Comparison of ENCODE assay signal across 8 cellular contexts in the genomic region with DNA sequence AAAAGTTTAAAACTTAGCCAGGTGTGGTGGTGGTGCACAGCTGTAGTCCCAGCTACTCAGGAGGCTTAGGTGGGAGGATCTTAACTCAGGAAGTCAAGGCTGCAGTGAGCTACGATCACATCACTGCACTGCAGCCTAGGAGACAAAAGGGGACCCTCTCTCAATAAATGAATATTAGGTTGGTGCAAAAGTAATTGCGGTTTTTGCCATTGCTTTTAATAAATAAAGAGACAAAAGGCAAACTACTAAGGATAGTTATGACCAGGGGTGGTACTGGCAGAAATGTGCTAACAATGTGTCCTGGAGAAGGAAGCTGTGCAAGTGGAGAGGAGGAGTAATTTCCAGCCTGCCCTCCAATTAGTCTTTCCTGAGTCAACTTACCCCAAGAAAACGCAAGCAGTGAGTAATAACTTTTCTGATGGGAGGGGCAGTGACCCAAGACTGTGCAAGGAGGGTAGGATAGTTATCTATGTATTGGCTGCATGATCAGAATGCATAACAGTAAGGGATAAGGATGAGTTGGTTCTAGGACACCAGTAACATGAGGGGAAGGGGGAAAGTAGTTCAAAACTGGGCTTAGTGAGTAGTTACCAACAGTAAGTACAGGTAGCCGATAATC. TPM values are rescaled to one million over a fixed set of nuclear protein-coding genes. Genes with fewer than 3 reads are reported as not detected.
DNase-seq lines count a peak whose midpoint lies in the region; ATAC-seq and TF ChIP-seq lines count a peak whose summit lies in the region.

No MANE protein-coding gene starts in this region.

- H3K27ac Mint-ChIP-seq in activated CD4-positive, alpha-beta T cell treated with anti-CD3 and anti-CD28 coated beads, Interleukin-2, amount 10 ng/mL, durations not matched to agents 7 days and 5 days = no peak overlapping the region
- peak overlapping the region; percentile 42 for H3K27ac Mint-ChIP-seq in activated CD4-positive, alpha-beta memory T cell treated with anti-CD3 and anti-CD28 coated beads, Interleukin-2, amount 10 ng/mL, durations not matched to agents 7 days and 5 days
- H3K27ac Mint-ChIP-seq in glutamatergic neuron (ENCODE audit: unreplicated experiment) = no peak overlapping the region
- H3K27ac Mint-ChIP-seq in stimulated activated naive CD8-positive, alpha-beta T cell treated with anti-CD3 and anti-CD28 coated beads, Interleukin-15, amount 100 ng/mL, for 72 hours = no peak overlapping the region

- CTCF ChIA-PET in activated CD4-positive, alpha-beta T cell treated with anti-CD3 and anti-CD28 coated beads, Interleukin-2, amount 10 ng/mL, durations not matched to agents 7 days and 5 days (lab: Charles Lee) = no interaction called here
- CTCF ChIA-PET in activated CD4-positive, alpha-beta memory T cell treated with anti-CD3 and anti-CD28 coated beads, Interleukin-2, amount 10 ng/mL, durations not matched to agents 7 days and 5 days (lab: Charles Lee) = interaction anchor here (0.9 to 2.7 kb wide), 3 partner anchors 38 to 52 kb away, joined by 3 to 8 read pairs (median 4); no protein-coding TSS in a partner anchor

- no peaks in the 10 kb centered on the region for H3K9me3 Mint-ChIP-seq in activated CD4-positive, alpha-beta T cell treated with anti-CD3 and anti-CD28 coated beads, Interleukin-2, amount 10 ng/mL, durations not matched to agents 7 days and 5 days
- H3K9me3 Mint-ChIP-seq in activated CD4-positive, alpha-beta memory T cell treated with anti-CD3 and anti-CD28 coated beads, Interleukin-2, amount 10 ng/mL, durations not matched to agents 7 days and 5 days = no peaks in the 10 kb centered on the region
- peaks cover 6% of the 10 kb centered on the region for H3K9me3 Mint-ChIP-seq in glutamatergic neuron (ENCODE audit: unreplicated experiment)
- no peaks in the 10 kb centered on the region for H3K9me3 Mint-ChIP-seq in stimulated activated naive CD8-positive, alpha-beta T cell treated with anti-CD3 and anti-CD28 coated beads, Interleukin-15, amount 100 ng/mL, for 72 hours

- DNase-seq in activated CD4-positive, alpha-beta T cell treated with anti-CD3 and anti-CD28 coated beads, Interleukin-2, amount 10 ng/mL, durations not matched to agents 7 days and 5 days = no peak
- DNase-seq in activated CD4-positive, alpha-beta T cell treated with anti-CD3 and anti-CD28 coated beads, Interleukin-2, amount 50 U/mL, for 4 hours = no peak
- DNase-seq in activated CD4-positive, alpha-beta memory T cell treated with anti-CD3 and anti-CD28 coated beads, Interleukin-2, amount 10 ng/mL, durations not matched to agents 7 days and 5 days = no peak
- DNase-seq in glutamatergic neuron (no peak), NCI-H128 (lab: John Stamatoyannopoulos, UW; ENCODE audit: unreplicated experiment) (no peak)
- no peak for DNase-seq in stimulated activated naive CD8-positive, alpha-beta T cell treated with anti-CD3 and anti-CD28 coated beads, Interleukin-15, amount 100 ng/mL, for 72 hours

- H3K4me1 Mint-ChIP-seq in activated CD4-positive, alpha-beta T cell treated with anti-CD3 and anti-CD28 coated beads, Interleukin-2, amount 10 ng/mL, durations not matched to agents 7 days and 5 days = peaks cover 46% of the 10 kb centered on the region
- H3K4me1 Mint-ChIP-seq in activated CD4-positive, alpha-beta memory T cell treated with anti-CD3 and anti-CD28 coated beads, Interleukin-2, amount 10 ng/mL, durations not matched to agents 7 days and 5 days = peaks cover 63% of the 10 kb centered on the region
- no peaks in the 10 kb centered on the region for H3K4me1 Mint-ChIP-seq in glutamatergic neuron (ENCODE audit: low read depth, unreplicated experiment)
- H3K4me1 Mint-ChIP-seq in stimulated activated naive CD8-positive, alpha-beta T cell treated with anti-CD3 and anti-CD28 coated beads, Interleukin-15, amount 100 ng/mL, for 72 hours = peaks cover 45% of the 10 kb centered on the region

- H3K4me3 Mint-ChIP-seq in activated CD4-positive, alpha-beta T cell treated with anti-CD3 and anti-CD28 coated beads, Interleukin-2, amount 10 ng/mL, durations not matched to agents 7 days and 5 days = peak overlapping the region; percentile 84
- peak overlapping the region; percentile 91 for H3K4me3 Mint-ChIP-seq in activated CD4-positive, alpha-beta memory T cell treated with anti-CD3 and anti-CD28 coated beads, Interleukin-2, amount 10 ng/mL, durations not matched to agents 7 days and 5 days
- H3K4me3 Mint-ChIP-seq in glutamatergic neuron (ENCODE audit: unreplicated experiment) = peak overlapping the region; percentile 99
- peak overlapping the region; percentile 93 to 96 for H3K4me3 Mint-ChIP-seq in stimulated activated naive CD8-positive, alpha-beta T cell treated with anti-CD3 and anti-CD28 coated beads, Interleukin-15, amount 100 ng/mL, for 72 hours

- no peaks in the 10 kb centered on the region for H3K27me3 Mint-ChIP-seq in activated CD4-positive, alpha-beta T cell treated with anti-CD3 and anti-CD28 coated beads, Interleukin-2, amount 10 ng/mL, durations not matched to agents 7 days and 5 days
- H3K27me3 Mint-ChIP-seq in activated CD4-positive, alpha-beta memory T cell treated with anti-CD3 and anti-CD28 coated beads, Interleukin-2, amount 10 ng/mL, durations not matched to agents 7 days and 5 days = no peaks in the 10 kb centered on the region
- peaks cover 8% of the 10 kb centered on the region for H3K27me3 Mint-ChIP-seq in glutamatergic neuron (ENCODE audit: unreplicated experiment)
- H3K27me3 Mint-ChIP-seq in stimulated activated naive CD8-positive, alpha-beta T cell treated with anti-CD3 and anti-CD28 coated beads, Interleukin-15, amount 100 ng/mL, for 72 hours = no peaks in the 10 kb centered on the region

- no peak for TF ChIP-seq CTCF in glutamatergic neuron (IDR thresholded peaks at IDR 0.05; ENCODE audit: partially characterized antibody, unreplicated experiment)

- POLR2A ChIA-PET in activated CD4-positive, alpha-beta T cell treated with anti-CD3 and anti-CD28 coated beads, Interleukin-2, amount 10 ng/mL, durations not matched to agents 7 days and 5 days (lab: Charles Lee) = no interaction called here
- POLR2A ChIA-PET in activated CD4-positive, alpha-beta memory T cell treated with anti-CD3 and anti-CD28 coated beads, Interleukin-2, amount 10 ng/mL, durations not matched to agents 7 days and 5 days (lab: Charles Lee) = interaction anchor here (0.8 to 1.5 kb wide), 2 partner anchors 8 to 37 kb away, joined by 3 to 5 read pairs; no protein-coding TSS in a partner anchor

- H3K36me3 Mint-ChIP-seq in activated CD4-positive, alpha-beta T cell treated with anti-CD3 and anti-CD28 coated beads, Interleukin-2, amount 10 ng/mL, durations not matched to agents 7 days and 5 days (ENCODE audit: low read depth) = peaks cover 6% of the 10 kb centered on the region
- H3K36me3 Mint-ChIP-seq in activated CD4-positive, alpha-beta memory T cell treated with anti-CD3 and anti-CD28 coated beads, Interleukin-2, amount 10 ng/mL, durations not matched to agents 7 days and 5 days (ENCODE audit: low read depth) = peaks cover 21% of the 10 kb centered on the region
- no peaks in the 10 kb centered on the region for H3K36me3 Mint-ChIP-seq in glutamatergic neuron (ENCODE audit: unreplicated experiment)

- ATAC-seq in stimulated activated naive CD8-positive, alpha-beta T cell treated with anti-CD3 and anti-CD28 coated beads, Interleukin-15, amount 100 ng/mL, for 72 hours = peak; percentile 42
- ATAC-seq in GM19351 (IDR thresholded peaks at IDR 0.05; ENCODE audit: unreplicated experiment) = no peak
- ATAC-seq in GM18498 (IDR thresholded peaks at IDR 0.05; ENCODE audit: unreplicated experiment) = no peak

RNA-seq across cellular contexts. Expression of a gene that starts 1.5 kb away (rescaled TPM):
- total RNA-seq in activated CD4-positive, alpha-beta T cell treated with anti-CD3 and anti-CD28 coated beads, Interleukin-2, amount 10 ng/mL, durations not matched to agents 7 days and 5 days = 10 to 100 TPM; 14.8 to 16.4 TPM
- 10 to 100 TPM; 18.7 to 24.2 TPM for total RNA-seq in activated CD4-positive, alpha-beta memory T cell treated with anti-CD3 and anti-CD28 coated beads, Interleukin-2, amount 10 ng/mL, durations not matched to agents 7 days and 5 days
- total RNA-seq in glutamatergic neuron (ENCODE audit: unreplicated experiment) = 34.5 TPM
